In genomic region chr10:64086083-64086772, GRCh38 we compare ENCODE assay signal across 23 cellular contexts.
DNase-seq lines count a peak whose midpoint lies in the region; ATAC-seq and TF ChIP-seq lines count a peak whose summit lies in the region.
"Had no signal": no experiment of that assay in that cellular context is flagged by ENCODE, and none has a peak within 500 bp of the region (broad histone marks: within the 10 kb centered on the region; RNA-seq: fewer than 3 reads in every experiment).

No MANE protein-coding gene starts in this region.

- peaks cover 5% of the 10 kb centered on the region; the same call in 1 of the 2 replicates for H3K27me3 ChIP-seq in H7 (ENCODE audit: control insufficient read depth, insufficient read depth, low read length)
- H3K27me3 ChIP-seq in iPS DF 6.9 (ENCODE audit: control insufficient read depth, insufficient read depth, low read length): no peaks in the 10 kb centered on the region; the same call in 1 of the 2 replicates
- H3K27me3 ChIP-seq: BLaER1 treated with 17β-estradiol and CSF1 and Interleukin-3, amounts not matched to agents 10 nM and 100 nM; SJSA1 had no signal

- peak; percentile 91 for ATAC-seq in WTC11
- ATAC-seq: HepG2 had no signal

- no peaks in the 10 kb centered on the region for H3K9me3 ChIP-seq in iPS DF 6.9 (ENCODE audit: control insufficient read depth, insufficient read depth, low read length)
- H3K9me3 ChIP-seq: BLaER1 treated with 17β-estradiol and CSF1 and Interleukin-3, amounts not matched to agents 10 nM and 100 nM; SJSA1 had no signal

- no peak for TF ChIP-seq CTCF in WTC11 (IDR thresholded peaks at IDR 0.05)

- intact Hi-C loops in activated naive CD4-positive, alpha-beta T cell treated with anti-CD3 and anti-CD28 coated beads for 36 hours (cut with micrococcal nuclease): no loop called here

- no peaks in the 10 kb centered on the region for H3K36me3 ChIP-seq in H7 (replicated peaks; ENCODE audit: control insufficient read depth, insufficient read depth, low read length)
- H3K36me3 ChIP-seq in iPS DF 6.9 (ENCODE audit: control insufficient read depth, insufficient read depth, low read length): no peaks in the 10 kb centered on the region
- H3K36me3 ChIP-seq: BLaER1 treated with 17β-estradiol and CSF1 and Interleukin-3, amounts not matched to agents 10 nM and 100 nM; SJSA1 had no signal

- no peak overlapping the region for H3K27ac Mint-ChIP-seq in WTC11
- H3K27ac Mint-ChIP-seq in activated naive CD4-positive, alpha-beta T cell treated with anti-CD3 and anti-CD28 coated beads for 36 hours: no peak overlapping the region
- H3K27ac Mint-ChIP-seq: CD4-positive, alpha-beta T cell had no signal

- no peak overlapping the region for H3K27ac ChIP-seq in iPS DF 6.9 (ENCODE audit: low read length)
- H3K27ac ChIP-seq: BLaER1 treated with 17β-estradiol and CSF1 and Interleukin-3, amounts not matched to agents 10 nM and 100 nM; HL-60; SJSA1 had no signal

- peak; percentile 36 for DNase-seq in H7
- DNase-seq in WTC11 (ENCODE audit: low spot score): peak; percentile 29
- peak; percentile 31 for DNase-seq in iPS DF 6.9 (ENCODE audit: low read depth, low spot score)
- peak; percentile 5 for DNase-seq in medulla oblongata (ENCODE audit: extremely low spot score)
- no peak for DNase-seq in cerebellar nuclear complex (lab: John Stamatoyannopoulos, UW)
- DNase-seq in activated naive CD4-positive, alpha-beta T cell treated with anti-CD3 and anti-CD28 coated beads for 36 hours: no peak
- DNase-seq in SKM-1 (lab: John Stamatoyannopoulos, UW; ENCODE audit: unreplicated experiment): no peak
- no peak for DNase-seq in NCI-H1930 (lab: John Stamatoyannopoulos, UW)
- DNase-seq: AML-193; CD4-positive, alpha-beta T cell; GOT3; Kasumi-1; NCI-H1092 treated with DMSO at 0.1 percent for 48 hours; NCI-H1436; NCI-H187; NCI-H524; NCI-H774; Right ventricle myocardium superior; RPMI8226 had no signal

- H3K4me1 Mint-ChIP-seq in WTC11: peaks cover 48% of the 10 kb centered on the region
- no peaks in the 10 kb centered on the region for H3K4me1 Mint-ChIP-seq in activated naive CD4-positive, alpha-beta T cell treated with anti-CD3 and anti-CD28 coated beads for 36 hours (ENCODE audit: low read depth)

- no peaks in the 10 kb centered on the region for H3K9me3 Mint-ChIP-seq in WTC11
- no peaks in the 10 kb centered on the region for H3K9me3 Mint-ChIP-seq in activated naive CD4-positive, alpha-beta T cell treated with anti-CD3 and anti-CD28 coated beads for 36 hours
- H3K9me3 Mint-ChIP-seq: CD4-positive, alpha-beta T cell had no signal

- POLR2A ChIA-PET in WTC11 (lab: Charles Lee): interaction anchor here (0.6 to 1.0 kb wide), 2 partner anchors 9 to 144 kb away, joined by 3 read pairs; no protein-coding TSS in a partner anchor

- no peaks in the 10 kb centered on the region for H3K36me3 Mint-ChIP-seq in WTC11
- no peaks in the 10 kb centered on the region for H3K36me3 Mint-ChIP-seq in activated naive CD4-positive, alpha-beta T cell treated with anti-CD3 and anti-CD28 coated beads for 36 hours (ENCODE audit: low read depth)

- WGBS in iPS DF 6.9 (ENCODE audit: insufficient coverage, insufficient read length): no CpG with 5 or more reads among the region's 2 CpGs

- H3K4me3 ChIP-seq in H7 (ENCODE audit: insufficient read depth, low read depth, low read length): no peak overlapping the region
- H3K4me3 ChIP-seq in iPS DF 6.9 (ENCODE audit: low read length): no peak overlapping the region
- H3K4me3 ChIP-seq: BLaER1 treated with 17β-estradiol and CSF1 and Interleukin-3, amounts not matched to agents 10 nM and 100 nM; SJSA1 had no signal

- H3K4me3 Mint-ChIP-seq in WTC11: peak overlapping the region; percentile 32
- H3K4me3 Mint-ChIP-seq in activated naive CD4-positive, alpha-beta T cell treated with anti-CD3 and anti-CD28 coated beads for 36 hours: no peak overlapping the region
- H3K4me3 Mint-ChIP-seq: CD4-positive, alpha-beta T cell had no signal

- CTCF ChIA-PET in WTC11 (lab: Charles Lee): interaction anchor here (0.6 to 3.1 kb wide), 7 partner anchors 10 to 345 kb away, joined by 3 to 26 read pairs (median 5); no protein-coding TSS in a partner anchor
- CTCF ChIA-PET in activated naive CD4-positive, alpha-beta T cell treated with anti-CD3 and anti-CD28 coated beads for 36 hours (lab: Charles Lee): interaction anchor here (0.9 kb wide), 1 partner anchor 109 kb away, joined by 3 read pairs; no protein-coding TSS in a partner anchor

- peaks cover 63% of the 10 kb centered on the region for H3K27me3 Mint-ChIP-seq in WTC11 (ENCODE audit: low read depth)
- no peaks in the 10 kb centered on the region for H3K27me3 Mint-ChIP-seq in activated naive CD4-positive, alpha-beta T cell treated with anti-CD3 and anti-CD28 coated beads for 36 hours (ENCODE audit: low read depth)
- H3K27me3 Mint-ChIP-seq: CD4-positive, alpha-beta T cell had no signal

- H3K4me1 ChIP-seq in iPS DF 6.9 (ENCODE audit: control insufficient read depth, insufficient read depth, low read length): 0 out of 2 replicates have a peak, but pooled peaks cover 1% of the 10 kb centered on the region
- H3K4me1 ChIP-seq: SJSA1 had no signal

TF ChIP-seq in WTC11, 78 proteins besides CTCF, POLR2A, EP300 and RAD21:
- TF ChIP-seq ZNF281 (CRISPR knock-in tag; IDR thresholded peaks at IDR 0.05): no peak
- no peak for TF ChIP-seq FOXJ3 (CRISPR knock-in tag; IDR thresholded peaks at IDR 0.05; ENCODE audit: borderline replicate concordance)
- 0 out of 2 replicates have a peak, but pooled peaks have one; percentile 18 for TF ChIP-seq FOXK1 (CRISPR knock-in tag; IDR thresholded peaks at IDR 0.05)
- TF ChIP-seq TEAD1 (CRISPR knock-in tag; IDR thresholded peaks at IDR 0.05): peak; percentile 75; the same call in 1 of the 2 replicates
- TF ChIP-seq OVOL2 (CRISPR knock-in tag; IDR thresholded peaks at IDR 0.05; ENCODE audit: borderline replicate concordance): no peak
- TF ChIP-seq, protein P1, sequence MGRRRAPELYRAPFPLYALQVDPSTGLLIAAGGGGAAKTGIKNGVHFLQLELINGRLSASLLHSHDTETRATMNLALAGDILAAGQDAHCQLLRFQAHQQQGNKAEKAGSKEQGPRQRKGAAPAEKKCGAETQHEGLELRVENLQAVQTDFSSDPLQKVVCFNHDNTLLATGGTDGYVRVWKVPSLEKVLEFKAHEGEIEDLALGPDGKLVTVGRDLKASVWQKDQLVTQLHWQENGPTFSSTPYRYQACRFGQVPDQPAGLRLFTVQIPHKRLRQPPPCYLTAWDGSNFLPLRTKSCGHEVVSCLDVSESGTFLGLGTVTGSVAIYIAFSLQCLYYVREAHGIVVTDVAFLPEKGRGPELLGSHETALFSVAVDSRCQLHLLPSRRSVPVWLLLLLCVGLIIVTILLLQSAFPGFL (CRISPR knock-in tag; IDR thresholded peaks at IDR 0.05; ENCODE audit: borderline replicate concordance): no peak

Comparison
In these comparisons a context has a peak if more than half of its experiments do, and no peak if none do; other contexts are left out.
1. DNase-seq: peak in H7 (single experiment), WTC11 (single experiment), iPS DF 6.9 (single experiment) and medulla oblongata (single experiment); none in cerebellar nuclear complex (0 of 2), activated naive CD4-positive, alpha-beta T cell treated with anti-CD3 and anti-CD28 coated beads for 36 hours (single experiment), SKM-1 (single experiment) and NCI-H1930 (0 of 2).